In genomic region chr1:174877208-174877673, GRCh38 we compare ENCODE assay signal across 10 cellular contexts.
A peak's percentile ranks its signal among the peaks of the same experiment; 100 is the strongest.
DNase-seq lines count a peak whose midpoint lies in the region; TF ChIP-seq lines count a peak whose summit lies in the region.
"Had no signal": no experiment of that assay in that cellular context is flagged by ENCODE, and none has a peak within 500 bp of the region (broad histone marks: within the 10 kb centered on the region; RNA-seq: fewer than 3 reads in every experiment).

No MANE protein-coding gene starts in this region.

- H3K27ac ChIP-seq in dorsolateral prefrontal cortex (peak overlapping the region in 28 of 59 donors; percentile 2 to 67 (median 25)), trophoblast cell (ENCODE audit: low read depth, low read length) (no peak overlapping the region), tibial nerve (no peak overlapping the region)
- H3K27ac ChIP-seq: VCaP had no signal

- peak overlapping the region; percentile 62 for H4K12ac ChIP-seq in trophoblast cell (ENCODE audit: low read depth, low read length)

- no peaks in the 10 kb centered on the region for H3K27me3 ChIP-seq in dorsolateral prefrontal cortex
- H3K27me3 ChIP-seq in trophoblast cell (ENCODE audit: insufficient read depth, low read length): no peaks in the 10 kb centered on the region
- H3K27me3 ChIP-seq in tibial nerve: no peaks in the 10 kb centered on the region

- intact Hi-C loops in dorsolateral prefrontal cortex (cut with DNase I): loop anchor here (5.0 to 10.0 kb wide), 3 partner anchors 75 to 98 kb away; no protein-coding TSS in a partner anchor

- H3K79me2 ChIP-seq in trophoblast cell (ENCODE audit: control insufficient read depth, insufficient read depth, low read length, poor library complexity): no peaks in the 10 kb centered on the region

- no peak for TF ChIP-seq EP300 in tibial nerve (IDR thresholded peaks at IDR 0.05)

- H2BK5ac ChIP-seq in trophoblast cell (ENCODE audit: low read depth, low read length, poor library complexity): no peak overlapping the region

- DNase-seq in H4 (ENCODE audit: low spot score) (peak; percentile 11), NCI-H2107 (lab: John Stamatoyannopoulos, UW) (peak; percentile 59), dorsolateral prefrontal cortex (peak in 8 of 10 donors; percentile 16 to 65 (median 52)), trophoblast cell (no peak), tibial nerve (ENCODE audit: low spot score in 2 of 2) (no peak), islet precursor cell (no peak), amniotic stem cell (lab: John Stamatoyannopoulos, UW) (no peak)
- DNase-seq: NCI-H1694 had no signal

- peaks cover 0 to 4% of the 10 kb centered on the region in 2 experiments for H3K4me1 ChIP-seq in trophoblast cell (ENCODE audit: control insufficient read depth in 1 of 2, insufficient read depth in 2 of 2, low read length in 2 of 2)
- peaks cover 0 to 20% (median 0%) of the 10 kb centered on the region in 4 donors for H3K4me1 ChIP-seq in tibial nerve

- H3K4me3 ChIP-seq in dorsolateral prefrontal cortex: peak overlapping the region in 33 of 59 donors; percentile 2 to 40 (median 18)
- no peak overlapping the region for H3K4me3 ChIP-seq in trophoblast cell (ENCODE audit: low read depth, low read length)
- H3K4me3 ChIP-seq in tibial nerve: peak overlapping the region in 1 of 4 donors; percentile 15
- H3K4me3 ChIP-seq: GM12878 had no signal

- no peak overlapping the region for H4K91ac ChIP-seq in trophoblast cell (ENCODE audit: low read depth, low read length)

- no peak for TF ChIP-seq POLR2A in tibial nerve (IDR thresholded peaks at IDR 0.05)

- H2BK12ac ChIP-seq in trophoblast cell (ENCODE audit: low read length): no peak overlapping the region

- no peak overlapping the region for H3K18ac ChIP-seq in trophoblast cell (ENCODE audit: low read length)

- H3K4me2 ChIP-seq in trophoblast cell (ENCODE audit: low read length): no peak overlapping the region

- no peaks in the 10 kb centered on the region for H3K36me3 ChIP-seq in trophoblast cell (ENCODE audit: control insufficient read depth in 1 of 2, insufficient read depth in 2 of 2, low read length in 2 of 2)
- H3K36me3 ChIP-seq in tibial nerve: no peaks in the 10 kb centered on the region

- peaks cover 2% of the 10 kb centered on the region for H3K79me1 ChIP-seq in trophoblast cell (ENCODE audit: low read length)

- peak overlapping the region; percentile 7 for H4K8ac ChIP-seq in trophoblast cell (ENCODE audit: low read depth, low read length)

- H3K9me3 ChIP-seq in trophoblast cell (ENCODE audit: insufficient read depth, low read depth, low read length) (no peaks in the 10 kb centered on the region), tibial nerve (no peaks in the 10 kb centered on the region)

- WGBS in trophoblast cell (ENCODE audit: extremely low coverage, insufficient coverage, insufficient read length): no CpG with 5 or more reads among the region's 4 CpGs
- 47 to 64% methylated on average over 4 of the region's 4 CpGs for WGBS in tibial nerve, 2 donors

- H3K9ac ChIP-seq in trophoblast cell (ENCODE audit: low read length): no peak overlapping the region

- no peak overlapping the region for H3K14ac ChIP-seq in trophoblast cell (ENCODE audit: low read length)

- H2BK120ac ChIP-seq in trophoblast cell (ENCODE audit: insufficient read depth, low read length, poor library complexity): no peak overlapping the region

- TF ChIP-seq CTCF in dorsolateral prefrontal cortex (IDR thresholded peaks at IDR 0.05 in 54 of 56, conservative IDR thresholded peaks at IDR 0.05 in 2 of 56; ENCODE audit: low read depth in 1 of 56, partially characterized antibody in 56 of 56) (no peak), tibial nerve (IDR thresholded peaks at IDR 0.05) (no peak)

- H3K4ac ChIP-seq in trophoblast cell (ENCODE audit: low read depth, low read length): peak overlapping the region; percentile 75

- H3K23ac ChIP-seq in trophoblast cell (ENCODE audit: low read length): peak overlapping the region; percentile 69

- no peak overlapping the region for H2AK5ac ChIP-seq in trophoblast cell (ENCODE audit: low read length)

- H2AFZ ChIP-seq in trophoblast cell (ENCODE audit: insufficient read depth, low read length, poor library complexity): no peak overlapping the region

Comparison
In these comparisons a context has a peak if more than half of its experiments do, and no peak if none do; other contexts are left out.
1. DNase-seq: peak in H4 (single experiment), NCI-H2107 (single experiment) and dorsolateral prefrontal cortex (8 of 10); none in trophoblast cell (0 of 2), tibial nerve (0 of 2), islet precursor cell (single experiment) and amniotic stem cell (single experiment).